Comparison of ENCODE assay signal across 32 cellular contexts in the genomic region with DNA sequence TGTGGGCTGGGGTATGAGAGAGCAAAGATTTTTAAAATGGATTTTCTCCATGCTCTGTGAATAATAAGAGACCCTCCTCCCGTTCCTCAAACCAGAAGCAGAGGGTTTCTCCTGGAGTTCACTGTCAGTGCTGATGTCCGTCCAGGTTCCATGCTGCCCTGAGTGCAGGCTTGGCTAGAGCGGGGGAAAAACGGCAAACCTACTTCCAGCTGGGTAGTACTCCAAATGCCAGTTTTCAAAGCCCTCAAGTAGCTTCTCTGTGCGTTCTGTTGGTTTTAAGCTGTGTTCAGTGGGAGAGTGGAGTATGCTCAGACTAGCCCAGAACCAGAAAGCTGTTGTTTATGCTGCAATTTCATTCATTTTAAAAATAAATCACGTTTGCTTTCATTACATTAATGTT. TPM values are rescaled to one million over a fixed set of nuclear protein-coding genes. Genes with fewer than 3 reads are reported as not detected.
"Had no signal": no experiment of that assay in that cellular context is flagged by ENCODE, and none has a peak within 500 bp of the region (broad histone marks: within the 10 kb centered on the region; RNA-seq: fewer than 3 reads in every experiment).

No MANE protein-coding gene starts in this region.

- H3K4me3 Mint-ChIP-seq: activated CD4-positive, alpha-beta memory T cell treated with anti-CD3 and anti-CD28 coated beads for 36 hours; activated CD4-positive, alpha-beta T cell treated with anti-CD3 and anti-CD28 coated beads, Interleukin-2, amount 10 ng/mL, durations not matched to agents 24 days and 14 days; activated naive CD4-positive, alpha-beta T cell treated with anti-CD3 and anti-CD28 coated beads, Interleukin-2, amount 10 ng/mL, durations not matched to agents 7 days and 5 days; activated naive CD8-positive, alpha-beta T cell treated with anti-CD3 and anti-CD28 coated beads, Interleukin-2, amount 10 ng/mL, durations not matched to agents 7 days and 5 days; activated T-helper 1 cell treated with anti-CD3 and anti-CD28 coated beads, Interleukin-12 subunit alpha, Interleukin-12 subunit beta, Interleukin-2, Interleukin-4 antibody, amounts not matched to agents 30 ng/mL and 10 ng/mL and 1 ng/mL, durations not matched to agents 14 hours and 24 hours and 36 hours; dendritic cell treated with granulocyte-macrophage colony-stimulating factor and Interleukin-4, amounts not matched to agents 40 ng/mL and 50 ng/mL, for 4 days; naive thymus-derived CD8-positive, alpha-beta T cell; T-helper 17 cell had no signal

- H3K4me1 Mint-ChIP-seq: activated CD4-positive, alpha-beta T cell treated with anti-CD3 and anti-CD28 coated beads, Interleukin-2, amount 10 ng/mL, durations not matched to agents 24 days and 14 days; activated naive CD4-positive, alpha-beta T cell treated with anti-CD3 and anti-CD28 coated beads, Interleukin-2, amount 10 ng/mL, durations not matched to agents 7 days and 5 days; activated naive CD8-positive, alpha-beta T cell treated with anti-CD3 and anti-CD28 coated beads, Interleukin-2, amount 10 ng/mL, durations not matched to agents 7 days and 5 days; T-helper 17 cell had no signal

- H3K27me3 ChIP-seq: ascending aorta, brain microvascular endothelial cell, hepatocyte, right atrium auricular region had no signal

- H3K9ac ChIP-seq: parathyroid adenoma had no signal

- H3K4me2 ChIP-seq: hepatocyte, smooth muscle cell had no signal

- H3K36me3 Mint-ChIP-seq: activated CD4-positive, alpha-beta memory T cell treated with anti-CD3 and anti-CD28 coated beads for 36 hours; activated naive CD4-positive, alpha-beta T cell treated with anti-CD3 and anti-CD28 coated beads, Interleukin-2, amount 10 ng/mL, durations not matched to agents 7 days and 5 days; activated naive CD8-positive, alpha-beta T cell treated with anti-CD3 and anti-CD28 coated beads, Interleukin-2, amount 10 ng/mL, durations not matched to agents 7 days and 5 days had no signal

- DNase-seq: activated CD4-positive, alpha-beta memory T cell treated with anti-CD3 and anti-CD28 coated beads for 36 hours; activated CD4-positive, alpha-beta T cell treated with anti-CD3 and anti-CD28 coated beads, Interleukin-2, amount 10 ng/mL, durations not matched to agents 24 days and 14 days; activated CD8-positive, alpha-beta memory T cell treated with anti-CD3 and anti-CD28 coated beads, Interleukin-2, amount 50 U/mL, for 4 hours; activated effector memory CD4-positive, alpha-beta T cell treated with anti-CD3 and anti-CD28 coated beads, Interleukin-2, amount 50 U/mL, for 16 hours; activated naive CD4-positive, alpha-beta T cell treated with anti-CD3 and anti-CD28 coated beads, Interleukin-2, amount 10 ng/mL, durations not matched to agents 7 days and 5 days; activated naive CD8-positive, alpha-beta T cell treated with anti-CD3 and anti-CD28 coated beads, Interleukin-2, amount 10 ng/mL, durations not matched to agents 7 days and 5 days; activated T-cell treated with anti-CD3 and anti-CD28 coated beads, Interleukin-2, amount 50 U/mL, for 1 hour; brain microvascular endothelial cell; central memory CD4-positive, alpha-beta T cell; effector CD4-positive, alpha-beta T cell; gastrocnemius medialis; left cardiac atrium; mammary epithelial cell; midbrain; naive thymus-derived CD8-positive, alpha-beta T cell; stimulated activated CD4-positive, alpha-beta T cell treated with anti-CD3 and anti-CD28 coated beads, Interleukin-1b, Interleukin-23, amount 100 ng/mL, for 48 hours; stimulated activated naive CD4-positive, alpha-beta T cell; T-helper 17 cell; T1000; transverse colon; WERI-Rb-1 had no signal

- H3K79me2 ChIP-seq: hepatocyte, parathyroid adenoma had no signal

- H3K27ac Mint-ChIP-seq: activated CD4-positive, alpha-beta memory T cell treated with anti-CD3 and anti-CD28 coated beads for 36 hours; activated CD4-positive, alpha-beta T cell treated with anti-CD3 and anti-CD28 coated beads, Interleukin-2, amount 10 ng/mL, durations not matched to agents 24 days and 14 days; activated naive CD4-positive, alpha-beta T cell treated with anti-CD3 and anti-CD28 coated beads, Interleukin-2, amount 10 ng/mL, durations not matched to agents 7 days and 5 days; activated naive CD8-positive, alpha-beta T cell treated with anti-CD3 and anti-CD28 coated beads, Interleukin-2, amount 10 ng/mL, durations not matched to agents 7 days and 5 days; activated T-helper 1 cell treated with anti-CD3 and anti-CD28 coated beads, Interleukin-12 subunit alpha, Interleukin-12 subunit beta, Interleukin-2, Interleukin-4 antibody, amounts not matched to agents 30 ng/mL and 10 ng/mL and 1 ng/mL, durations not matched to agents 14 hours and 24 hours and 36 hours; dendritic cell treated with granulocyte-macrophage colony-stimulating factor and Interleukin-4, amounts not matched to agents 40 ng/mL and 50 ng/mL, for 4 days; naive thymus-derived CD8-positive, alpha-beta T cell; T-helper 17 cell had no signal

- H3K4me1 ChIP-seq: ascending aorta, gastrocnemius medialis, parathyroid adenoma, transverse colon had no signal

- H3K27ac ChIP-seq: ascending aorta, brain microvascular endothelial cell, gastrocnemius medialis, hepatocyte, parathyroid adenoma, right atrium auricular region, transverse colon, WERI-Rb-1 had no signal

- H3K4me3 ChIP-seq: ascending aorta, gastrocnemius medialis, hepatocyte, right atrium auricular region, smooth muscle cell, transverse colon had no signal

- H3K9me3 ChIP-seq: gastrocnemius medialis, right atrium auricular region, transverse colon had no signal

- ATAC-seq: activated CD4-positive, CD25-positive, alpha-beta regulatory T cell treated with anti-CD3 and anti-CD28 coated beads, Interleukin-2, amount 50 U/mL, for 24 hours; gastrocnemius medialis; naive thymus-derived CD8-positive, alpha-beta T cell; T-helper 17 cell had no signal

- H3K9me3 Mint-ChIP-seq: activated CD4-positive, alpha-beta T cell treated with anti-CD3 and anti-CD28 coated beads, Interleukin-2, amount 10 ng/mL, durations not matched to agents 24 days and 14 days; activated naive CD4-positive, alpha-beta T cell treated with anti-CD3 and anti-CD28 coated beads, Interleukin-2, amount 10 ng/mL, durations not matched to agents 7 days and 5 days; activated naive CD8-positive, alpha-beta T cell treated with anti-CD3 and anti-CD28 coated beads, Interleukin-2, amount 10 ng/mL, durations not matched to agents 7 days and 5 days; activated T-helper 1 cell treated with anti-CD3 and anti-CD28 coated beads, Interleukin-12 subunit alpha, Interleukin-12 subunit beta, Interleukin-2, Interleukin-4 antibody, amounts not matched to agents 30 ng/mL and 10 ng/mL and 1 ng/mL, durations not matched to agents 14 hours and 24 hours and 36 hours; dendritic cell treated with granulocyte-macrophage colony-stimulating factor and Interleukin-4, amounts not matched to agents 40 ng/mL and 50 ng/mL, for 4 days had no signal

- H2AFZ ChIP-seq: hepatocyte, parathyroid adenoma had no signal

- H3K36me3 ChIP-seq: ascending aorta, brain microvascular endothelial cell, gastrocnemius medialis, right atrium auricular region, transverse colon, WERI-Rb-1 had no signal

RNA-seq across cellular contexts. Expression of a gene that starts 40.3 kb away (rescaled TPM):
- total RNA-seq: activated CD4-positive, alpha-beta memory T cell treated with anti-CD3 and anti-CD28 coated beads for 36 hours; activated CD4-positive, alpha-beta T cell treated with anti-CD3 and anti-CD28 coated beads, Interleukin-2, amount 10 ng/mL, durations not matched to agents 24 days and 14 days; activated CD8-positive, alpha-beta memory T cell treated with anti-CD3 and anti-CD28 coated beads for 36 hours; activated naive CD8-positive, alpha-beta T cell treated with anti-CD3 and anti-CD28 coated beads, Interleukin-2, amount 10 ng/mL, durations not matched to agents 7 days and 5 days; activated T-helper 1 cell treated with anti-CD3 and anti-CD28 coated beads, Interleukin-12 subunit alpha, Interleukin-12 subunit beta, Interleukin-2, Interleukin-4 antibody, amounts not matched to agents 30 ng/mL and 10 ng/mL and 1 ng/mL, durations not matched to agents 14 hours and 24 hours and 36 hours; ascending aorta; epithelial cell of proximal tubule; gastrocnemius medialis; hepatocyte; naive thymus-derived CD8-positive, alpha-beta T cell; pulmonary artery endothelial cell; smooth muscle cell; T-helper 17 cell had no signal
